ENCODE assay signal across 11 cellular contexts in the genomic region with DNA sequence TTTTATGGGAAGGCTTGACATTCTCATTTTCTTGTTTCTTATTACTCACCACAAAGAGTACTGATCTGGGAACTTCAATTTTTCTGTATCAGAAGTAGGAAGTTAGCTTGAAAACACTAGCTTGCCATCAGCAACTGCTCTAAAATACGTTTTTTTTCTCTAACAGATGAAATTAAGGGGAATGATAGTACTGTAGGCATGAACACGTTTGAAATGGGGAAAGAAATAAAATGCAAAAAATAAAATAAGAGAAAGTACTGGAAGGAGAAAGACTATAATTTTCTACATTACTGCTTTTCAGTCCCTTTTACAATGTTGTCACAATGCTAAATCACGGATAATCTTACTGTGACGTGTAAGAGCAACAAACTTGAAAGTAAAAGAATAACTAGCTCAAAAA. TPM values are rescaled to one million over a fixed set of nuclear protein-coding genes. Genes with fewer than 3 reads are reported as not detected.
A peak's percentile ranks its signal among the peaks of the same experiment; 100 is the strongest.
DNase-seq lines count a peak whose midpoint lies in the region; ATAC-seq, FAIRE-seq and TF ChIP-seq lines count a peak whose summit lies in the region.
"Had no signal": no experiment of that assay in that cellular context is flagged by ENCODE, and none has a peak within 500 bp of the region (broad histone marks: within the 10 kb centered on the region; RNA-seq: fewer than 3 reads in every experiment).

No MANE protein-coding gene starts in this region.

- H3K4me3 ChIP-seq in A549, result no peak overlapping the region
- H3K4me3 ChIP-seq in lower lobe of right lung, result peak overlapping the region; percentile 58

- TF ChIP-seq EP300 in A549 (IDR thresholded peaks at IDR 0.05), result no peak

- intact Hi-C loops in activated T-helper 2 cell treated with anti-CD3 and anti-CD28 coated beads, Interferon-gamma antibody, Interleukin-2, Interleukin-4, amounts not matched to agents 10 μg/mL and 5 μg/mL and 100 μg/mL, durations not matched to agents 14 hours and 24 hours and 36 hours (cut with micrococcal nuclease), result no loop called here
- intact Hi-C loops in lower lobe of right lung (cut with DNase I), result no loop called here

- POLR2A ChIA-PET in A549 (lab: Yijun Ruan, JAX), result no interaction called here

- H3K27ac ChIP-seq in A549, result no peak overlapping the region
- H3K27ac ChIP-seq in lower lobe of right lung, result no peak overlapping the region
- H3K27ac ChIP-seq: left lung, tibial artery had no signal

- TF ChIP-seq CTCF in A549 (IDR thresholded peaks at IDR 0.05) (no peak), lower lobe of right lung (IDR thresholded peaks at IDR 0.05) (no peak), osteocyte (IDR thresholded peaks at IDR 0.05) (no peak)

- H3K4me2 ChIP-seq in A549, result no peak overlapping the region

- CTCF ChIA-PET in A549 (lab: Yijun Ruan, JAX), result interaction anchor here (0.7 kb wide), 1 partner anchor 8 kb away, joined by 3 read pairs; no protein-coding TSS in a partner anchor

- no peaks in the 10 kb centered on the region for H3K27me3 ChIP-seq in lower lobe of right lung (ENCODE audit: low read depth)
- H3K27me3 ChIP-seq: tibial artery had no signal

- TF ChIP-seq POLR2A in A549 (IDR thresholded peaks at IDR 0.05; ENCODE audit: low read length), result no peak

- no peaks in the 10 kb centered on the region for H3K36me3 ChIP-seq in lower lobe of right lung
- H3K36me3 ChIP-seq: left lung, tibial artery had no signal

- peak; percentile 76 for FAIRE-seq in A549 (lab: Jason Lieb, UNC)
- peak; percentile 53 for FAIRE-seq in GM19239 (lab: Jason Lieb, UNC)

- no peak for ATAC-seq in A549
- no peak for ATAC-seq in lower lobe of right lung
- no peak for ATAC-seq in left lobe of liver
- ATAC-seq: left lung had no signal

- peak overlapping the region; percentile 94 for H3K4me3 Mint-ChIP-seq in activated T-helper 2 cell treated with anti-CD3 and anti-CD28 coated beads, Interferon-gamma antibody, Interleukin-2, Interleukin-4, amounts not matched to agents 10 μg/mL and 5 μg/mL and 100 μg/mL, durations not matched to agents 14 hours and 24 hours and 36 hours (ENCODE audit: low read depth)
- no peak overlapping the region for H3K4me3 Mint-ChIP-seq in osteocyte (ENCODE audit: unreplicated experiment)

- H3K9me3 ChIP-seq in A549 (no peaks in the 10 kb centered on the region), lower lobe of right lung (no peaks in the 10 kb centered on the region)
- H3K9me3 ChIP-seq: left lung, tibial artery had no signal

- H3K36me3 Mint-ChIP-seq in activated T-helper 2 cell treated with anti-CD3 and anti-CD28 coated beads, Interferon-gamma antibody, Interleukin-2, Interleukin-4, amounts not matched to agents 10 μg/mL and 5 μg/mL and 100 μg/mL, durations not matched to agents 14 hours and 24 hours and 36 hours (ENCODE audit: low read depth), result no peaks in the 10 kb centered on the region
- H3K36me3 Mint-ChIP-seq in osteocyte (ENCODE audit: unreplicated experiment), result no peaks in the 10 kb centered on the region

- no peaks in the 10 kb centered on the region for H3K27me3 Mint-ChIP-seq in activated T-helper 2 cell treated with anti-CD3 and anti-CD28 coated beads, Interferon-gamma antibody, Interleukin-2, Interleukin-4, amounts not matched to agents 10 μg/mL and 5 μg/mL and 100 μg/mL, durations not matched to agents 14 hours and 24 hours and 36 hours (ENCODE audit: low read depth)
- peaks cover 32% of the 10 kb centered on the region for H3K27me3 Mint-ChIP-seq in osteocyte (ENCODE audit: unreplicated experiment)

- H3K4me1 ChIP-seq in A549 (no peaks in the 10 kb centered on the region), lower lobe of right lung (no peaks in the 10 kb centered on the region)
- H3K4me1 ChIP-seq: left lung, tibial artery had no signal

- WGBS in A549 (ENCODE audit: missing lambda C conversion rate), result 37% methylated on average over 4 of the region's 4 CpGs

- TF ChIP-seq RAD21 in A549 (conservative IDR thresholded peaks at IDR 0.05 in 1 of 2, IDR thresholded peaks at IDR 0.05 in 1 of 2), result no peak

- H3K9me3 Mint-ChIP-seq in activated T-helper 2 cell treated with anti-CD3 and anti-CD28 coated beads, Interferon-gamma antibody, Interleukin-2, Interleukin-4, amounts not matched to agents 10 μg/mL and 5 μg/mL and 100 μg/mL, durations not matched to agents 14 hours and 24 hours and 36 hours, result no peaks in the 10 kb centered on the region
- no peaks in the 10 kb centered on the region for H3K9me3 Mint-ChIP-seq in osteocyte (ENCODE audit: unreplicated experiment)

- DNase-seq in A549 (ENCODE audit: low read depth in 1 of 2, low spot score in 1 of 2) (no peak), GM19239 (ENCODE audit: insufficient read length, low spot score) (no peak), lower lobe of right lung (no peak), osteocyte (ENCODE audit: extremely low spot score, unreplicated experiment) (no peak), NCI-H1417 treated with DMSO at 0.1 percent for 48 hours (lab: John Stamatoyannopoulos, UW) (no peak), NCI-H345 treated with DMSO at 0.1 percent for 48 hours (lab: John Stamatoyannopoulos, UW; ENCODE audit: unreplicated experiment) (no peak), left lobe of liver (ENCODE audit: low spot score) (no peak)
- DNase-seq in activated T-helper 2 cell treated with anti-CD3 and anti-CD28 coated beads, Interferon-gamma antibody, Interleukin-2, Interleukin-4, amounts not matched to agents 10 μg/mL and 5 μg/mL and 100 μg/mL, durations not matched to agents 14 hours and 24 hours and 36 hours (ENCODE audit: low spot score), result no peak
- DNase-seq: activated effector memory CD4-positive, alpha-beta T cell treated with Interleukin-2 at 50 U/mL for 16 hours; left lung; tibial artery had no signal

- H3K27ac Mint-ChIP-seq in activated T-helper 2 cell treated with anti-CD3 and anti-CD28 coated beads, Interferon-gamma antibody, Interleukin-2, Interleukin-4, amounts not matched to agents 10 μg/mL and 5 μg/mL and 100 μg/mL, durations not matched to agents 14 hours and 24 hours and 36 hours, result no peak overlapping the region
- no peak overlapping the region for H3K27ac Mint-ChIP-seq in osteocyte (ENCODE audit: unreplicated experiment)

- peaks cover 22% of the 10 kb centered on the region for H3K4me1 Mint-ChIP-seq in activated T-helper 2 cell treated with anti-CD3 and anti-CD28 coated beads, Interferon-gamma antibody, Interleukin-2, Interleukin-4, amounts not matched to agents 10 μg/mL and 5 μg/mL and 100 μg/mL, durations not matched to agents 14 hours and 24 hours and 36 hours (ENCODE audit: low read depth)
- H3K4me1 Mint-ChIP-seq in osteocyte (ENCODE audit: unreplicated experiment), result peaks cover 7% of the 10 kb centered on the region

TF ChIP-seq in A549, 52 proteins besides CTCF, POLR2A, EP300 and RAD21 (continues in another document):
- TF ChIP-seq MAZ (IDR thresholded peaks at IDR 0.05; ENCODE audit: borderline replicate concordance, low read depth, low read length) (no peak), GATA3 (IDR thresholded peaks at IDR 0.05; ENCODE audit: borderline replicate concordance) (no peak), E2F6 (IDR thresholded peaks at IDR 0.05; ENCODE audit: borderline replicate concordance, low read depth) (no peak), HES2 (IDR thresholded peaks at IDR 0.05) (no peak), ZFP36 (IDR thresholded peaks at IDR 0.05; ENCODE audit: borderline replicate concordance, partially characterized antibody) (no peak), NR3C1 (IDR thresholded peaks at IDR 0.05) (no peak), FOXS1 (CRISPR knock-in tag; IDR thresholded peaks at IDR 0.05) (no peak), SREBF2 (IDR thresholded peaks at IDR 0.05) (no peak), RCOR1 (IDR thresholded peaks at IDR 0.05; ENCODE audit: low read depth, low read length) (no peak), MAX (IDR thresholded peaks at IDR 0.05) (no peak), PHF8 (IDR thresholded peaks at IDR 0.05; ENCODE audit: borderline replicate concordance, low read depth) (no peak), ZC3H11A (IDR thresholded peaks at IDR 0.05) (no peak)
- TF ChIP-seq, protein P1, sequence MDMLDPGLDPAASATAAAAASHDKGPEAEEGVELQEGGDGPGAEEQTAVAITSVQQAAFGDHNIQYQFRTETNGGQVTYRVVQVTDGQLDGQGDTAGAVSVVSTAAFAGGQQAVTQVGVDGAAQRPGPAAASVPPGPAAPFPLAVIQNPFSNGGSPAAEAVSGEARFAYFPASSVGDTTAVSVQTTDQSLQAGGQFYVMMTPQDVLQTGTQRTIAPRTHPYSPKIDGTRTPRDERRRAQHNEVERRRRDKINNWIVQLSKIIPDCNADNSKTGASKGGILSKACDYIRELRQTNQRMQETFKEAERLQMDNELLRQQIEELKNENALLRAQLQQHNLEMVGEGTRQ (IDR thresholded peaks at IDR 0.05), result no peak

RNA-seq across cellular contexts. Expression of gene RADX, which starts 1.5 kb away (rescaled TPM):
- polyA plus RNA-seq in A549 (2011; rRNA removed) (0.25 and 0.29 TPM in 2 replicates), A549 (2017; fragmentation: RNase III; extraction: RNeasy Plus Mini Kit Qiagen cat#74134 plus additional on column Dnase treatment) (0.07 to 0.12 TPM (median 0.09 TPM) in 3 replicates)
- polyA plus RNA-seq in A549 (2012; cell fraction: cytosol; rRNA removed), result 0.04 and 0.07 TPM in 2 replicates
- polyA plus RNA-seq in A549 (2012; cell fraction: nucleus; rRNA removed), result 0.05 and 0.06 TPM in 2 replicates
- 0.04 TPM in 1 of 2 replicates, not detected in the other for polyA minus RNA-seq in A549 (2011; rRNA and poly(A)+ RNA removed)
- total RNA-seq in activated T-helper 2 cell treated with anti-CD3 and anti-CD28 coated beads, Interferon-gamma antibody, Interleukin-2, Interleukin-4, amounts not matched to agents 10 μg/mL and 5 μg/mL and 100 μg/mL, durations not matched to agents 14 hours and 24 hours and 36 hours, result 6.5 and 8.0 TPM in 2 replicates
- total RNA-seq in lower lobe of right lung (3.7 TPM), osteocyte (not detected in 2 replicates), left lobe of liver (0.60 TPM)
